In the genomic region with DNA sequence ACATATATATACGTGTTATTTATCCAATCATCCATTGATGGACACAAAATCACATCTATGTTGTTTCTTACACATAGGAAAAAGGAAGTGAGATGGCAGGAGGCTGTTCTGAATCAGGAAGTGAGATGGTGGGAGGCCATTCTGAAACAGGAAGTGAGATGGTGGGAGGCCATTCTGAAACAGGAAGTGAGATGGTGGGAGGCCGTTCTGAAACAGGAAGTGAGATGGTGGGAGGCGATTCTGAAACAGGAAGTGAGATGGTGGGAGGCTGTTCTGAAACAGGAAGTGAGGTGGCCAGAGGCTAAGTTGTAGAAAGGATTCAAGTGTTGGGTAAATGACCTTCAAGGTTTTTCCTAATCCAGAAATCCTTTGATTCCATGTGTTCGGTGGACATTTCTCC, we compare ENCODE assay signal across 1 cellular context.
TF ChIP-seq lines count a peak whose summit lies in the region.

No MANE protein-coding gene starts in this region.

TF ChIP-seq in A549, 52 proteins besides CTCF, POLR2A, EP300 and RAD21 (continued from another document):
- TF ChIP-seq, protein P1, sequence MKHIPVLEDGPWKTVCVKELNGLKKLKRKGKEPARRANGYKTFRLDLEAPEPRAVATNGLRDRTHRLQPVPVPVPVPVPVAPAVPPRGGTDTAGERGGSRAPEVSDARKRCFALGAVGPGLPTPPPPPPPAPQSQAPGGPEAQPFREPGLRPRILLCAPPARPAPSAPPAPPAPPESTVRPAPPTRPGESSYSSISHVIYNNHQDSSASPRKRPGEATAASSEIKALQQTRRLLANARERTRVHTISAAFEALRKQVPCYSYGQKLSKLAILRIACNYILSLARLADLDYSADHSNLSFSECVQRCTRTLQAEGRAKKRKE (CRISPR knock-in tag; IDR thresholded peaks at IDR 0.05; ENCODE audit: low read depth): no peak
TF ChIP-seq in A549: peak in this region for 0.
